Comparison of ENCODE assay signal across 8 cellular contexts in genomic region chr21:34510148-34511142, GRCh38. TPM values are rescaled to one million over a fixed set of nuclear protein-coding genes. Genes with fewer than 3 reads are reported as not detected.
DNase-seq lines count a peak whose midpoint lies in the region; ATAC-seq, FAIRE-seq and TF ChIP-seq lines count a peak whose summit lies in the region.

No MANE protein-coding gene starts in this region.

- H3K4me1 Mint-ChIP-seq in MCF 10A (ENCODE audit: insufficient read depth, unreplicated experiment): peaks cover 18% of the 10 kb centered on the region

- no peak overlapping the region for H4K8ac ChIP-seq in IMR-90 (ENCODE audit: low read depth in 2 of 2, low read length in 2 of 2)

- peak overlapping the region; percentile 54 for H2AK5ac ChIP-seq in IMR-90 (ENCODE audit: low read depth, low read length)

- no peaks in the 10 kb centered on the region for H3K79me1 ChIP-seq in IMR-90 (ENCODE audit: low read depth in 1 of 2, low read length in 2 of 2)

- no peaks in the 10 kb centered on the region for H3K9me3 Mint-ChIP-seq in MCF 10A (ENCODE audit: unreplicated experiment)

- WGBS in IMR-90 (ENCODE audit: extremely low coverage in 2 of 2, insufficient read length in 1 of 2), 2 experiments: 65% methylated on average over 4 of the region's 15 CpGs; no CpG with 5 or more reads in 1 of the 2 experiments

- no peak overlapping the region for H4K91ac ChIP-seq in IMR-90 (ENCODE audit: insufficient read depth, low read depth, low read length)

- peaks cover 7% of the 10 kb centered on the region; the same call in 1 of the 2 replicates for H3K9me1 ChIP-seq in IMR-90 (ENCODE audit: insufficient read depth, low read length)

- TF ChIP-seq CTCF in IMR-90 (conservative IDR thresholded peaks at IDR 0.05; ENCODE audit: low read depth, low read length): peak; percentile 92
- peak; percentile 40 for TF ChIP-seq CTCF in MCF 10A (IDR thresholded peaks at IDR 0.05; ENCODE audit: unreplicated experiment)

- H3K4me3 Mint-ChIP-seq in MCF 10A (ENCODE audit: unreplicated experiment): no peak overlapping the region

- intact Hi-C loops in IMR-90 (cut with micrococcal nuclease) (loop anchor here (1.0 kb wide), 2 partner anchors 72 to 93 kb away; no protein-coding TSS in a partner anchor), MCF 10A (cut with micrococcal nuclease) (no loop called here)

- peak; percentile 95 for TF ChIP-seq RAD21 in IMR-90 (IDR thresholded peaks at IDR 0.05; ENCODE audit: low read length)

- no peaks in the 10 kb centered on the region for H3K36me3 Mint-ChIP-seq in MCF 10A (ENCODE audit: insufficient read depth, unreplicated experiment)

- no peak overlapping the region for H3K27ac ChIP-seq in IMR-90 (ENCODE audit: insufficient read depth, low read length)

- H3K18ac ChIP-seq in IMR-90 (ENCODE audit: low read depth, low read length): no peak overlapping the region

- CTCF ChIA-PET in IMR-90 (lab: Yijun Ruan, JAX) (interaction anchor here (0.6 to 3.0 kb wide), 10 partner anchors 12 to 157 kb away, joined by 3 to 25 read pairs (median 4); no protein-coding TSS in a partner anchor), MCF 10A (lab: Yijun Ruan, JAX) (interaction anchor here (0.7 to 1.0 kb wide), 3 partner anchors 92 to 632 kb away, joined by 3 read pairs; no protein-coding TSS in a partner anchor)

- TF ChIP-seq POLR2A in GM12891 (IDR thresholded peaks at IDR 0.05; ENCODE audit: low read depth, low read length): no peak
- peak; percentile 34; the same call in 1 of the 2 replicates for TF ChIP-seq POLR2A in IMR-90 (IDR thresholded peaks at IDR 0.05; ENCODE audit: low read depth, low read length)

- no peak overlapping the region for H2BK5ac ChIP-seq in IMR-90 (ENCODE audit: low read depth, low read length, poor library complexity, severe bottlenecking)

- DNase-seq in GM12891 (ENCODE audit: insufficient read length, low spot score) (peak; percentile 68), IMR-90 (peak; percentile 68), RPMI8226 (peak; percentile 45), MCF 10A (ENCODE audit: unreplicated experiment) (peak; percentile 73), kidney tubule cell (ENCODE audit: low spot score) (peak; percentile 77)
- peak; percentile 60 for DNase-seq in stimulated activated CD4-positive, alpha-beta T cell treated with anti-CD3 and anti-CD28 coated beads, Interleukin-4, amount 100 ng/mL, for 24 hours

- no peaks in the 10 kb centered on the region for H3K27me3 ChIP-seq in IMR-90 (ENCODE audit: control insufficient read depth, insufficient read depth, low read length)

- in situ Hi-C loops in IMR-90 (cut with MboI; ENCODE audit: low sequenced_read_pairs): no loop called here

- ATAC-seq in IMR-90 (ENCODE audit: low read depth): peak; percentile 85
- ATAC-seq in HG03457 (IDR thresholded peaks at IDR 0.05; ENCODE audit: unreplicated experiment): no peak
- ATAC-seq in HG02970 (IDR thresholded peaks at IDR 0.05; ENCODE audit: low FRiP score, unreplicated experiment): no peak

- H3K4me2 ChIP-seq in IMR-90 (ENCODE audit: low read depth, low read length): no peak overlapping the region

- H2AK9ac ChIP-seq in IMR-90 (replicated peaks; ENCODE audit: low read depth, low read length, poor library complexity): peak overlapping the region; percentile 67

- no peak overlapping the region for H3K9ac ChIP-seq in IMR-90 (ENCODE audit: low read depth, low read length)

- no peak overlapping the region for H3K56ac ChIP-seq in IMR-90 (ENCODE audit: extremely low read depth, insufficient read depth, low read length)

- peaks cover 1% of the 10 kb centered on the region; the same call in 1 of the 2 replicates for H3K4me1 ChIP-seq in IMR-90 (ENCODE audit: control insufficient read depth, insufficient read depth, low read length)

- no peak overlapping the region for H3K14ac ChIP-seq in IMR-90 (replicated peaks; ENCODE audit: low read depth, low read length)

- H3K4ac ChIP-seq in IMR-90 (ENCODE audit: low read depth, low read length): no peak overlapping the region; the same call in 1 of the 2 replicates

- BruUV-seq in IMR-90 (replicated peaks; lab: Mats Ljungman, UMichigan) (no TSS peak), MCF 10A (replicated peaks; lab: Mats Ljungman, UMichigan) (no TSS peak)

- H3K27ac Mint-ChIP-seq in MCF 10A (ENCODE audit: low read depth, unreplicated experiment): peak overlapping the region; percentile 41

- dilution Hi-C loops in IMR-90 (cut with HindIII; ENCODE audit: low sequenced_read_pairs, unreplicated experiment): no loop called here

- H2BK20ac ChIP-seq in IMR-90 (ENCODE audit: low read depth, low read length): no peak overlapping the region

- H2BK15ac ChIP-seq in IMR-90 (ENCODE audit: low read depth, low read length): no peak overlapping the region

- no peaks in the 10 kb centered on the region for H3K36me3 ChIP-seq in IMR-90 (ENCODE audit: control insufficient read depth, insufficient read depth, low read length)

- no peaks in the 10 kb centered on the region for H3K27me3 Mint-ChIP-seq in MCF 10A (ENCODE audit: insufficient read depth, unreplicated experiment)

- no peak overlapping the region for H3K4me3 ChIP-seq in IMR-90 (ENCODE audit: insufficient read depth, low read depth, low read length)

- no peak overlapping the region for H3K23ac ChIP-seq in IMR-90 (ENCODE audit: low read depth, low read length)

- no peak overlapping the region for H2BK120ac ChIP-seq in IMR-90 (ENCODE audit: low read depth, low read length)

- H3K9me3 ChIP-seq in IMR-90 (ENCODE audit: control insufficient read depth, insufficient read depth, low read length): no peaks in the 10 kb centered on the region

- POLR2A ChIA-PET in IMR-90 (lab: Charles Lee; ENCODE audit: unreplicated experiment): interaction anchor here (0.6 to 1.0 kb wide), 2 partner anchors 12 to 1279 kb away, joined by 3 to 6 read pairs; no protein-coding TSS in a partner anchor
- POLR2A ChIA-PET in MCF 10A (lab: Yijun Ruan, JAX): interaction anchor here (1.0 kb wide), 1 partner anchor 16 kb away, joined by 3 read pairs; no protein-coding TSS in a partner anchor

- no peak overlapping the region for H4K5ac ChIP-seq in IMR-90 (ENCODE audit: low read depth, low read length)

- H4K20me1 ChIP-seq in IMR-90 (ENCODE audit: insufficient read depth, low read length): no peaks in the 10 kb centered on the region

- FAIRE-seq in GM12891 (lab: Jason Lieb, UNC): peak; percentile 81

- no peak overlapping the region for H2AFZ ChIP-seq in IMR-90 (replicated peaks; ENCODE audit: low read length, poor library complexity)

TF ChIP-seq in GM12891, 5 proteins besides CTCF, POLR2A, EP300 and RAD21:
- TF ChIP-seq TAF1 (IDR thresholded peaks at IDR 0.05; ENCODE audit: low read depth, low read length) (no peak), SPI1 (IDR thresholded peaks at IDR 0.05; ENCODE audit: low read depth, low read length) (peak; percentile 48)
TF ChIP-seq in GM12891: peak in this region for 1.

TF ChIP-seq in IMR-90, 13 proteins besides CTCF, POLR2A, EP300 and RAD21:
- TF ChIP-seq SMC3 (IDR thresholded peaks at IDR 0.05; ENCODE audit: low read depth, low read length) (peak; percentile 95), BHLHE40 (IDR thresholded peaks at IDR 0.05; ENCODE audit: low read depth, low read length) (no peak), FOS (IDR thresholded peaks at IDR 0.05; ENCODE audit: low read depth, low read length) (no peak), CEBPB (IDR thresholded peaks at IDR 0.05; ENCODE audit: low read depth, low read length) (no peak), USF2 (IDR thresholded peaks at IDR 0.05; ENCODE audit: low read depth, low read length) (no peak), MAZ (IDR thresholded peaks at IDR 0.05; ENCODE audit: borderline replicate concordance, low read depth, low read length) (no peak; the same call in 1 of the 2 replicates)

RNA-seq across cellular contexts. Expression of gene KCNE1, which starts 1.6 kb away (rescaled TPM):
- polyA plus RNA-seq in GM12891 (2012; ENCODE audit: low read depth, missing spikeins): not detected
- total RNA-seq in IMR-90 (2012; rRNA removed) (0.83 and 0.90 TPM in 2 replicates), MCF 10A (2022) (0.14 and 0.20 TPM in 2 replicates)
- 0.37 and 0.46 TPM in 2 replicates for polyA plus RNA-seq in IMR-90 (2012; rRNA removed)
- polyA plus RNA-seq in IMR-90 (2012; cell fraction: cytosol; rRNA removed): 0.22 and 0.25 TPM in 2 replicates
- polyA plus RNA-seq in IMR-90 (2012; cell fraction: nucleus; rRNA removed; ENCODE audit: low replicate concordance): 0.92 and 1.2 TPM in 2 replicates
